1 cellular context compared by ENCODE assay signal in genomic region chr9:72038890-72039410, GRCh38.
A peak's percentile ranks its signal among the peaks of the same experiment; 100 is the strongest.
TF ChIP-seq lines count a peak whose summit lies in the region.

No MANE protein-coding gene starts in this region.

TF ChIP-seq in H1, 55 proteins besides CTCF, POLR2A, EP300 and RAD21:
- TF ChIP-seq, protein P1, sequence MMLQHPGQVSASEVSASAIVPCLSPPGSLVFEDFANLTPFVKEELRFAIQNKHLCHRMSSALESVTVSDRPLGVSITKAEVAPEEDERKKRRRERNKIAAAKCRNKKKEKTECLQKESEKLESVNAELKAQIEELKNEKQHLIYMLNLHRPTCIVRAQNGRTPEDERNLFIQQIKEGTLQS (IDR thresholded peaks at IDR 0.05; ENCODE audit: insufficient read depth, low read depth, low read length): peak; percentile 32; the same call in 1 of the 2 replicates
- no peak for TF ChIP-seq KDM4A (IDR thresholded peaks at IDR 0.05; ENCODE audit: low read depth, low read length, severe bottlenecking)
- peak; percentile 94 for TF ChIP-seq KDM1A (IDR thresholded peaks at IDR 0.05; ENCODE audit: borderline replicate concordance, low read length)
- no peak for TF ChIP-seq RFX5 (IDR thresholded peaks at IDR 0.05; ENCODE audit: borderline replicate concordance, low read depth, low read length)
- TF ChIP-seq BRCA1 (IDR thresholded peaks at IDR 0.05; ENCODE audit: low read depth, low read length): 0 out of 2 replicates have a peak, but pooled peaks have one; percentile 21
- TF ChIP-seq, protein P2, sequence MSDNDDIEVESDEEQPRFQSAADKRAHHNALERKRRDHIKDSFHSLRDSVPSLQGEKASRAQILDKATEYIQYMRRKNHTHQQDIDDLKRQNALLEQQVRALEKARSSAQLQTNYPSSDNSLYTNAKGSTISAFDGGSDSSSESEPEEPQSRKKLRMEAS (IDR thresholded peaks at IDR 0.05): no peak
- TF ChIP-seq FOSL1 (IDR thresholded peaks at IDR 0.05; ENCODE audit: insufficient read depth, low read depth, low read length): no peak
- TF ChIP-seq SP1 (IDR thresholded peaks at IDR 0.05; ENCODE audit: low read depth, low read length): no peak
- no peak for TF ChIP-seq SP2 (IDR thresholded peaks at IDR 0.05; ENCODE audit: low read length)
- TF ChIP-seq, protein P3, sequence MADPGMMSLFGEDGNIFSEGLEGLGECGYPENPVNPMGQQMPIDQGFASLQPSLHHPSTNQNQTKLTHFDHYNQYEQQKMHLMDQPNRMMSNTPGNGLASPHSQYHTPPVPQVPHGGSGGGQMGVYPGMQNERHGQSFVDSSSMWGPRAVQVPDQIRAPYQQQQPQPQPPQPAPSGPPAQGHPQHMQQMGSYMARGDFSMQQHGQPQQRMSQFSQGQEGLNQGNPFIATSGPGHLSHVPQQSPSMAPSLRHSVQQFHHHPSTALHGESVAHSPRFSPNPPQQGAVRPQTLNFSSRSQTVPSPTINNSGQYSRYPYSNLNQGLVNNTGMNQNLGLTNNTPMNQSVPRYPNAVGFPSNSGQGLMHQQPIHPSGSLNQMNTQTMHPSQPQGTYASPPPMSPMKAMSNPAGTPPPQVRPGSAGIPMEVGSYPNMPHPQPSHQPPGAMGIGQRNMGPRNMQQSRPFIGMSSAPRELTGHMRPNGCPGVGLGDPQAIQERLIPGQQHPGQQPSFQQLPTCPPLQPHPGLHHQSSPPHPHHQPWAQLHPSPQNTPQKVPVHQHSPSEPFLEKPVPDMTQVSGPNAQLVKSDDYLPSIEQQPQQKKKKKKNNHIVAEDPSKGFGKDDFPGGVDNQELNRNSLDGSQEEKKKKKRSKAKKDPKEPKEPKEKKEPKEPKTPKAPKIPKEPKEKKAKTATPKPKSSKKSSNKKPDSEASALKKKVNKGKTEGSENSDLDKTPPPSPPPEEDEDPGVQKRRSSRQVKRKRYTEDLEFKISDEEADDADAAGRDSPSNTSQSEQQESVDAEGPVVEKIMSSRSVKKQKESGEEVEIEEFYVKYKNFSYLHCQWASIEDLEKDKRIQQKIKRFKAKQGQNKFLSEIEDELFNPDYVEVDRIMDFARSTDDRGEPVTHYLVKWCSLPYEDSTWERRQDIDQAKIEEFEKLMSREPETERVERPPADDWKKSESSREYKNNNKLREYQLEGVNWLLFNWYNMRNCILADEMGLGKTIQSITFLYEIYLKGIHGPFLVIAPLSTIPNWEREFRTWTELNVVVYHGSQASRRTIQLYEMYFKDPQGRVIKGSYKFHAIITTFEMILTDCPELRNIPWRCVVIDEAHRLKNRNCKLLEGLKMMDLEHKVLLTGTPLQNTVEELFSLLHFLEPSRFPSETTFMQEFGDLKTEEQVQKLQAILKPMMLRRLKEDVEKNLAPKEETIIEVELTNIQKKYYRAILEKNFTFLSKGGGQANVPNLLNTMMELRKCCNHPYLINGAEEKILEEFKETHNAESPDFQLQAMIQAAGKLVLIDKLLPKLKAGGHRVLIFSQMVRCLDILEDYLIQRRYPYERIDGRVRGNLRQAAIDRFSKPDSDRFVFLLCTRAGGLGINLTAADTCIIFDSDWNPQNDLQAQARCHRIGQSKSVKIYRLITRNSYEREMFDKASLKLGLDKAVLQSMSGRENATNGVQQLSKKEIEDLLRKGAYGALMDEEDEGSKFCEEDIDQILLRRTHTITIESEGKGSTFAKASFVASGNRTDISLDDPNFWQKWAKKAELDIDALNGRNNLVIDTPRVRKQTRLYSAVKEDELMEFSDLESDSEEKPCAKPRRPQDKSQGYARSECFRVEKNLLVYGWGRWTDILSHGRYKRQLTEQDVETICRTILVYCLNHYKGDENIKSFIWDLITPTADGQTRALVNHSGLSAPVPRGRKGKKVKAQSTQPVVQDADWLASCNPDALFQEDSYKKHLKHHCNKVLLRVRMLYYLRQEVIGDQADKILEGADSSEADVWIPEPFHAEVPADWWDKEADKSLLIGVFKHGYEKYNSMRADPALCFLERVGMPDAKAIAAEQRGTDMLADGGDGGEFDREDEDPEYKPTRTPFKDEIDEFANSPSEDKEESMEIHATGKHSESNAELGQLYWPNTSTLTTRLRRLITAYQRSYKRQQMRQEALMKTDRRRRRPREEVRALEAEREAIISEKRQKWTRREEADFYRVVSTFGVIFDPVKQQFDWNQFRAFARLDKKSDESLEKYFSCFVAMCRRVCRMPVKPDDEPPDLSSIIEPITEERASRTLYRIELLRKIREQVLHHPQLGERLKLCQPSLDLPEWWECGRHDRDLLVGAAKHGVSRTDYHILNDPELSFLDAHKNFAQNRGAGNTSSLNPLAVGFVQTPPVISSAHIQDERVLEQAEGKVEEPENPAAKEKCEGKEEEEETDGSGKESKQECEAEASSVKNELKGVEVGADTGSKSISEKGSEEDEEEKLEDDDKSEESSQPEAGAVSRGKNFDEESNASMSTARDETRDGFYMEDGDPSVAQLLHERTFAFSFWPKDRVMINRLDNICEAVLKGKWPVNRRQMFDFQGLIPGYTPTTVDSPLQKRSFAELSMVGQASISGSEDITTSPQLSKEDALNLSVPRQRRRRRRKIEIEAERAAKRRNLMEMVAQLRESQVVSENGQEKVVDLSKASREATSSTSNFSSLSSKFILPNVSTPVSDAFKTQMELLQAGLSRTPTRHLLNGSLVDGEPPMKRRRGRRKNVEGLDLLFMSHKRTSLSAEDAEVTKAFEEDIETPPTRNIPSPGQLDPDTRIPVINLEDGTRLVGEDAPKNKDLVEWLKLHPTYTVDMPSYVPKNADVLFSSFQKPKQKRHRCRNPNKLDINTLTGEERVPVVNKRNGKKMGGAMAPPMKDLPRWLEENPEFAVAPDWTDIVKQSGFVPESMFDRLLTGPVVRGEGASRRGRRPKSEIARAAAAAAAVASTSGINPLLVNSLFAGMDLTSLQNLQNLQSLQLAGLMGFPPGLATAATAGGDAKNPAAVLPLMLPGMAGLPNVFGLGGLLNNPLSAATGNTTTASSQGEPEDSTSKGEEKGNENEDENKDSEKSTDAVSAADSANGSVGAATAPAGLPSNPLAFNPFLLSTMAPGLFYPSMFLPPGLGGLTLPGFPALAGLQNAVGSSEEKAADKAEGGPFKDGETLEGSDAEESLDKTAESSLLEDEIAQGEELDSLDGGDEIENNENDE (IDR thresholded peaks at IDR 0.05; ENCODE audit: insufficient replicate concordance, low read length): no peak
- no peak for TF ChIP-seq BACH1 (IDR thresholded peaks at IDR 0.05; ENCODE audit: low read length)
- TF ChIP-seq CHD2 (IDR thresholded peaks at IDR 0.05; ENCODE audit: low read length): no peak
- TF ChIP-seq HDAC2 (IDR thresholded peaks at IDR 0.05; ENCODE audit: borderline replicate concordance in 1 of 2, low read depth in 2 of 2, low read length in 2 of 2): no peak
